Comparison of ENCODE assay signal across 7 cellular contexts in the genomic region with DNA sequence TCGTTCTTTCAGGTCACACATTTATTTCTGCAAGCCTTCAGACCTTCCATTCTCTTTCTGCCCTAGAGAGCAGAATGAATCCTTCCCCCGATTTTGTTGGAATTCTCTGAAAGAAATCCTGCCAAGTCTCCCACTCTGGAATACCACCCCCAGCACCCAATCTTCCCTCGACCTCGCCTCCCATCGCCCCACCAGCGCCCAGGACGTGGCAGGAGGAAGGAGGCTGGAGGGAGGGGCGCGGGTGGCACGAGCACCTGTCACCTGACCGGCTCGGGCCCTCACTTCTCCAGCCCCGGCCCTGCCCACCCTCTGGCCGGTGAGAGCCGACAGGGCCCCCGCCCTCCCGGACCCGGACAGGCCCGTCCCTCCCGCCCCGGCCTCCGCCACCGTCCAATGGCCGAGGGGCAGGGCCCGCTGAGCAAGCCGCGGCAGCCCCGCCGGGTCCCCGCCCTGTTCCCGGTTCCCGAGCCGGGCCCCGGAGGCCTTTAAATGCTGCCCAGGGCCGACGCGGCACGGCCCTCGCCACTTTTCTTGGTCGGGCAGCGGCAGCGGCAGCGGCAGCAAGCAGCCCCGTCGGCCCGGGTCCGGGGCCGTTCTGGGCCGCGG. TPM values are rescaled to one million over a fixed set of nuclear protein-coding genes. Genes with fewer than 3 reads are reported as not detected.
DNase-seq lines count a peak whose midpoint lies in the region; ATAC-seq and TF ChIP-seq lines count a peak whose summit lies in the region.

A gene (plus strand): TSS at position 453 of the 606 bp plus-strand sequence. CDS start 384 bp downstream, outside the sequence.

- TF ChIP-seq POLR2A in lower leg skin (IDR thresholded peaks at IDR 0.05) = no peak

- TF ChIP-seq CTCF in dorsolateral prefrontal cortex (IDR thresholded peaks at IDR 0.05 in 54 of 56, conservative IDR thresholded peaks at IDR 0.05 in 2 of 56; ENCODE audit: low read depth in 1 of 56, partially characterized antibody in 56 of 56) (no peak), lower leg skin (IDR thresholded peaks at IDR 0.05) (no peak)

- H3K27me3 ChIP-seq in dorsolateral prefrontal cortex = no peaks in the 10 kb centered on the region

- peak within 1 kb of the TSS; percentile 60 to 98 (median 93) for H3K27ac ChIP-seq in dorsolateral prefrontal cortex

- peak; percentile 71 for ATAC-seq in GM19455 (IDR thresholded peaks at IDR 0.05; ENCODE audit: unreplicated experiment)
- peak; percentile 47 for ATAC-seq in HG03521 (IDR thresholded peaks at IDR 0.05; ENCODE audit: unreplicated experiment)

- peak within 1 kb of the TSS; percentile 62 to 90 (median 83) for H3K4me3 ChIP-seq in dorsolateral prefrontal cortex
- peak within 1 kb of the TSS; percentile 81 for H3K4me3 ChIP-seq in lower leg skin (ENCODE audit: low read depth, poor library complexity, severe bottlenecking)

- WGBS in lower leg skin, 2 donors = 1 to 2% methylated on average over 17 to 31 of the region's 50 CpGs

- peak; percentile 52 for DNase-seq in EL
- peak in 4 of 5 donors; percentile 6 to 12 (median 9) for DNase-seq in T-helper 1 cell
- DNase-seq in dorsolateral prefrontal cortex = peak; percentile 34 to 85 (median 55)
- DNase-seq in lower leg skin (ENCODE audit: low spot score in 2 of 2) = peak; percentile 41 to 94
- peak; percentile 14 for DNase-seq in stromal cell of bone marrow (ENCODE audit: low read depth)

- intact Hi-C loops in dorsolateral prefrontal cortex (cut with DNase I) (loop anchor here in 1 of 2 donors (1.0 kb wide), 1 partner anchor 69 kb away; no protein-coding TSS in a partner anchor), lower leg skin (cut with DNase I; ENCODE audit: low total_unique reads) (no loop called here)

RNA-seq across cellular contexts. Expression of the gene that starts here (rescaled TPM):
- total RNA-seq in dorsolateral prefrontal cortex (10 to 100 TPM; 10.5 to 37.8 (median 21.0) TPM), lower leg skin (100 to 1,000 TPM in 3 of 4 donors, 10 to 100 TPM in 1; 81.9 to 231 (median 169) TPM)

Comparison
In these comparisons a context has a peak if more than half of its experiments do, and no peak if none do; other contexts are left out.
1. Peak in every context shown above with its lines: DNase-seq, ATAC-seq, H3K4me3 ChIP-seq and H3K27ac ChIP-seq.
2. DNase-seq: peak in every context shown above with its lines; median percentile 68 in lower leg skin; 55 in dorsolateral prefrontal cortex; 52 in EL; 14 in stromal cell of bone marrow; 9 in T-helper 1 cell.